ENCODE assay signal across 8 cellular contexts in genomic region chr2:101001713-101002561, GRCh38. TPM values are rescaled to one million over a fixed set of nuclear protein-coding genes. Genes with fewer than 3 reads are reported as not detected.
DNase-seq lines count a peak whose midpoint lies in the region; ATAC-seq, FAIRE-seq and TF ChIP-seq lines count a peak whose summit lies in the region.

TSS of gene RPL31 (plus strand) at chr2:101002289. CDS start at chr2:101002702, 413 bp downstream.

- peak within 1 kb of the TSS; percentile 93 to 96 for H3K4me3 ChIP-seq in body of pancreas

- peaks cover 14 to 23% of the 10 kb centered on the region in 2 donors for H3K36me3 ChIP-seq in body of pancreas (replicated peaks in 1 of 2; ENCODE audit: insufficient read depth in 1 of 2, low read depth in 2 of 2)

- TF ChIP-seq CTCF in 22Rv1 (IDR thresholded peaks at IDR 0.05) (no peak), body of pancreas (IDR thresholded peaks at IDR 0.05) (no peak)

- peaks cover 36% of the 10 kb centered on the region for H3K4me1 ChIP-seq in body of pancreas

- WGBS in body of pancreas, 2 donors, result 4 to 9% methylated on average over 20 to 59 of the region's 59 CpGs

- no peaks in the 10 kb centered on the region for H3K27me3 ChIP-seq in body of pancreas

- ATAC-seq in GM18520 (IDR thresholded peaks at IDR 0.05; ENCODE audit: unreplicated experiment) (peak; percentile 97), HG03064 (IDR thresholded peaks at IDR 0.05; ENCODE audit: low read depth, unreplicated experiment) (peak; percentile 93), body of pancreas (peak; percentile 98), sciatic nerve (peak; percentile 99)

- no peaks in the 10 kb centered on the region for H3K9me3 ChIP-seq in body of pancreas

- H3K27ac ChIP-seq in 22Rv1, result peak within 1 kb of the TSS; percentile 77
- peak within 1 kb of the TSS; percentile 70 to 92 (median 88) for H3K27ac ChIP-seq in body of pancreas

- DNase-seq in NCI-H2107 treated with DMSO at 0.1 percent for 48 hours (lab: John Stamatoyannopoulos, UW; ENCODE audit: unreplicated experiment) (peak; percentile 88), body of pancreas (peak; percentile 96 to 98 (median 98)), iPS DF 19.7 (ENCODE audit: low read depth, low spot score) (peak; percentile 87), sciatic nerve (ENCODE audit: low spot score) (peak; percentile 98)

- peak; percentile 72 to 93 (median 92) for TF ChIP-seq POLR2A in body of pancreas (IDR thresholded peaks at IDR 0.05)

- peak; percentile 55 for FAIRE-seq in TTC549 (lab: Jason Lieb, UNC)

- intact Hi-C loops in body of pancreas (cut with DNase I) (no loop called here), sciatic nerve (cut with DNase I) (no loop called here)

RNA-seq across cellular contexts. Expression of gene RPL31, which starts in this region (rescaled TPM):
- total RNA-seq in body of pancreas (100 to 1,000 TPM; 316 to 425 TPM), sciatic nerve (1,183 TPM)

Comparison
In these comparisons a context has a peak if more than half of its experiments do, and no peak if none do; other contexts are left out.
1. Peak in every context shown above with its lines: DNase-seq, ATAC-seq, H3K4me3 ChIP-seq and H3K27ac ChIP-seq.